Comparison of ENCODE assay signal across 8 cellular contexts in the genomic region with DNA sequence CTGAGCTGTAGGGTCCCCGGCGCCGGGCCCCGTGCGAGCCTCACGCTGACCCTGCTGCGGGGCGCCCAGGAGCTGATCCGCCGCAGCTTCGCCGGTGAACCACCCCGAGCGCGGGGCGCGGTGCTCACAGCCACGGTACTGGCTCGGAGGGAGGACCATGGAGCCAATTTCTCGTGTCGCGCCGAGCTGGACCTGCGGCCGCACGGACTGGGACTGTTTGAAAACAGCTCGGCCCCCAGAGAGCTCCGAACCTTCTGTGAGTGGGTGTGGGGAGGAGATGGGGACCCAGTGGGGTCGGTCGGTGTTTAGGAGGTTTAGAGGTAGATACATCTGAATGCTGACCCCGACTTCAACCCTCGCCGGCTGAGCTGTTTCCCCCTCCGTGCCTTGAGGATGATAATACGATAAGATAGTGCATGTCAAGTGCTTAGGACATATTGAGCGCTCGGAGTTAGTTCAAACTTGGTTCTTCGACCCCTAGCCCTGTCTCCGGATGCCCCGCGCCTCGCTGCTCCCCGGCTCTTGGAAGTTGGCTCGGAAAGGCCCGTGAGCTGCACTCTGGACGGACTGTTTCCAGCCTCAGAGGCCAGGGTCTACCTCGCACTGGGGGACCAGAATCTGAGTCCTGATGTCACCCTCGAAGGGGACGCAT. TPM values are rescaled to one million over a fixed set of nuclear protein-coding genes. Genes with fewer than 3 reads are reported as not detected.
DNase-seq lines count a peak whose midpoint lies in the region; ATAC-seq and TF ChIP-seq lines count a peak whose summit lies in the region.

No MANE protein-coding gene starts in this region.

- no peaks in the 10 kb centered on the region for H3K9me3 ChIP-seq in SU-DHL-6 (ENCODE audit: insufficient read depth, low read length)
- no peaks in the 10 kb centered on the region for H3K9me3 ChIP-seq in skeletal muscle satellite cell (replicated peaks; ENCODE audit: low read length)
- no peaks in the 10 kb centered on the region for H3K9me3 ChIP-seq in adrenal gland (replicated peaks in 1 of 3)

- H3K27ac ChIP-seq in SU-DHL-6 (ENCODE audit: low read depth, low read length) (no peak overlapping the region), adrenal gland (no peak overlapping the region)

- peak; percentile 1 for ATAC-seq in GM21717 (IDR thresholded peaks at IDR 0.05; ENCODE audit: unreplicated experiment)

- TF ChIP-seq CTCF in SU-DHL-6 (IDR thresholded peaks at IDR 0.05; ENCODE audit: insufficient read depth, low read length, poor library complexity, severe bottlenecking) (no peak), adrenal gland (IDR thresholded peaks at IDR 0.05) (no peak)

- H3K9ac ChIP-seq in SU-DHL-6 (ENCODE audit: low read length) (peak overlapping the region; percentile 62), skeletal muscle satellite cell (ENCODE audit: low read depth, low read length) (peak overlapping the region; percentile 11)

- H3K9me2 ChIP-seq in SU-DHL-6 (replicated peaks; ENCODE audit: insufficient read depth, low read length), result no peaks in the 10 kb centered on the region

- peak overlapping the region; percentile 80 for H3K4me2 ChIP-seq in SU-DHL-6 (ENCODE audit: low read depth, low read length, poor library complexity, severe bottlenecking)
- H3K4me2 ChIP-seq in skeletal muscle satellite cell (ENCODE audit: low read length), result peak overlapping the region; percentile 93

- no peaks in the 10 kb centered on the region for H4K20me1 ChIP-seq in SU-DHL-6 (ENCODE audit: low read depth, low read length)

- H3K4me1 ChIP-seq in skeletal muscle satellite cell (ENCODE audit: control insufficient read depth, insufficient read depth, low read length), result peaks cover 52% of the 10 kb centered on the region
- H3K4me1 ChIP-seq in adrenal gland (replicated peaks in 1 of 2), result peaks cover 31 to 65% of the 10 kb centered on the region in 2 donors

- H3K36me3 ChIP-seq in SU-DHL-6 (ENCODE audit: low read length), result no peaks in the 10 kb centered on the region
- H3K36me3 ChIP-seq in skeletal muscle satellite cell (ENCODE audit: insufficient read depth, low read length), result no peaks in the 10 kb centered on the region
- H3K36me3 ChIP-seq in adrenal gland (replicated peaks in 1 of 2), result no peaks in the 10 kb centered on the region

- no peak overlapping the region for H2AFZ ChIP-seq in SU-DHL-6 (ENCODE audit: low read depth, low read length, severe bottlenecking)

- intact Hi-C loops in adrenal gland (cut with DNase I), result no loop called here

- H3K79me2 ChIP-seq in SU-DHL-6 (ENCODE audit: insufficient read depth, low read length), result no peaks in the 10 kb centered on the region

- DNase-seq in germinal center (ENCODE audit: low spot score), result peak; percentile 8
- no peak for DNase-seq in NCI-H510A treated with DMSO at 0.1 percent for 48 hours (lab: John Stamatoyannopoulos, UW)
- DNase-seq in adrenal gland, result no peak
- DNase-seq in cerebellar nuclear complex (lab: John Stamatoyannopoulos, UW), result no peak
- DNase-seq in NCI-H774 (lab: John Stamatoyannopoulos, UW), result no peak

- no peak for TF ChIP-seq POLR2A in adrenal gland (IDR thresholded peaks at IDR 0.05)

- H3F3A ChIP-seq in SU-DHL-6 (ENCODE audit: insufficient read depth), result peaks cover under 1% of the 10 kb centered on the region; the same call in 1 of the 2 replicates

- H3K27me3 ChIP-seq in SU-DHL-6 (ENCODE audit: low read length) (no peaks in the 10 kb centered on the region), skeletal muscle satellite cell (ENCODE audit: control insufficient read depth, insufficient read depth, low read length) (peaks cover 92% of the 10 kb centered on the region), adrenal gland (peaks cover 80% of the 10 kb centered on the region)

- WGBS in adrenal gland, 4 donors, result 2 to 4% (median 3%) methylated on average over 18 to 49 of the region's 49 CpGs

- H3K4me3 ChIP-seq in SU-DHL-6 (ENCODE audit: insufficient read depth, low read length, poor library complexity, severe bottlenecking) (peak overlapping the region; percentile 58), skeletal muscle satellite cell (ENCODE audit: low read length) (peak overlapping the region; percentile 68), adrenal gland (peak overlapping the region in 1 of 4 donors; percentile 39)

RNA-seq across cellular contexts. Expression of a gene that starts 1.9 kb away (rescaled TPM):
- 0.22 and 0.76 TPM in 2 replicates for total RNA-seq in skeletal muscle satellite cell (2012; rRNA removed)
- 1 to 10 TPM in 1 of 8 donors, under 1 TPM in 5, not detected in 2; 0.13 to 2.2 (median 0.50) TPM for total RNA-seq in adrenal gland
- under 1 TPM in 2 of 3 donors, not detected in 1; 0.20 to 0.64 TPM for polyA plus RNA-seq in adrenal gland

RNA-seq across cellular contexts. Expression of a gene that starts 4.9 kb away (rescaled TPM):
- total RNA-seq in skeletal muscle satellite cell (2012; rRNA removed), result 0.22 TPM in 1 of 2 replicates, not detected in the other
- total RNA-seq in adrenal gland, result 1 to 10 TPM in 1 of 8 donors, under 1 TPM in 4, not detected in 3; 0.39 to 1.0 (median 0.53) TPM
- under 1 TPM in 2 of 3 donors, not detected in 1; 0.34 to 0.48 TPM for polyA plus RNA-seq in adrenal gland

RNA-seq across cellular contexts. Expression of a gene that starts 17.9 kb away (rescaled TPM):
- under 0.01 and 1.5 TPM in 2 replicates for total RNA-seq in skeletal muscle satellite cell (2012; rRNA removed)
- total RNA-seq in adrenal gland, result 1 to 10 TPM in 6 of 8 donors, not detected in 2; 1.0 to 4.5 (median 2.0) TPM
- 10 to 100 TPM in 1 of 3 donors, 1 to 10 TPM in 1, under 1 TPM in 1; 0.48 to 38.8 (median 8.8) TPM for polyA plus RNA-seq in adrenal gland

RNA-seq across cellular contexts. Expression of a gene that starts 20.8 kb away (rescaled TPM):
- total RNA-seq in skeletal muscle satellite cell (2012; rRNA removed), result 9.4 and 14.7 TPM in 2 replicates
- total RNA-seq in adrenal gland, result 10 to 100 TPM; 12.2 to 90.4 (median 34.4) TPM
- 10 to 100 TPM in 2 of 3 donors, 1 to 10 TPM in 1; 8.8 to 27.6 (median 13.5) TPM for polyA plus RNA-seq in adrenal gland

RNA-seq across cellular contexts. Expression of a gene that starts 24.1 kb away (rescaled TPM):
- 11.4 and 18.8 TPM in 2 replicates for total RNA-seq in skeletal muscle satellite cell (2012; rRNA removed)
- 10 to 100 TPM; 21.1 to 35.1 (median 29.8) TPM for total RNA-seq in adrenal gland
- polyA plus RNA-seq in adrenal gland, result 10 to 100 TPM; 26.6 to 45.3 (median 33.4) TPM
